1 cellular context compared by ENCODE assay signal in the genomic region with DNA sequence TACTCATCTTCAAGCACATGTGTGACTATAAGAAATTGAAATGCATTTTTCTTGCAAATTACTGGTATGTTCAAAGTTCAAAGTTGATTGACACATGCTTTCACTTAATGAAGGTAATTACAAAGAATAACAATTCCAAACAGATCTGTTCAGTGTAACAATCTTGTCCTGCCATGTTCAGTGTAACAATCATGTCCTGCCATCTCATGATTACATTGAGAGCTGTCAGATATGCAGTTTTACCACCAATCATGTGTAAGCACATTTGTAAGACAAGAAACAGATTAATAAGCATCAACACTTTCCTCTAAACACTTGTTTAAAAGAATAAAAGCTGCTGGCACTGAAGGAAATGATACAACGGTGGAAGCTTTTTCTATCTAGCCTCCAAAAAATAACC.
TF ChIP-seq lines count a peak whose summit lies in the region.

No MANE protein-coding gene starts in this region.

TF ChIP-seq in GM23338, 12 proteins besides CTCF, POLR2A, EP300 and RAD21 (continued from another document):
- TF ChIP-seq, protein P1, sequence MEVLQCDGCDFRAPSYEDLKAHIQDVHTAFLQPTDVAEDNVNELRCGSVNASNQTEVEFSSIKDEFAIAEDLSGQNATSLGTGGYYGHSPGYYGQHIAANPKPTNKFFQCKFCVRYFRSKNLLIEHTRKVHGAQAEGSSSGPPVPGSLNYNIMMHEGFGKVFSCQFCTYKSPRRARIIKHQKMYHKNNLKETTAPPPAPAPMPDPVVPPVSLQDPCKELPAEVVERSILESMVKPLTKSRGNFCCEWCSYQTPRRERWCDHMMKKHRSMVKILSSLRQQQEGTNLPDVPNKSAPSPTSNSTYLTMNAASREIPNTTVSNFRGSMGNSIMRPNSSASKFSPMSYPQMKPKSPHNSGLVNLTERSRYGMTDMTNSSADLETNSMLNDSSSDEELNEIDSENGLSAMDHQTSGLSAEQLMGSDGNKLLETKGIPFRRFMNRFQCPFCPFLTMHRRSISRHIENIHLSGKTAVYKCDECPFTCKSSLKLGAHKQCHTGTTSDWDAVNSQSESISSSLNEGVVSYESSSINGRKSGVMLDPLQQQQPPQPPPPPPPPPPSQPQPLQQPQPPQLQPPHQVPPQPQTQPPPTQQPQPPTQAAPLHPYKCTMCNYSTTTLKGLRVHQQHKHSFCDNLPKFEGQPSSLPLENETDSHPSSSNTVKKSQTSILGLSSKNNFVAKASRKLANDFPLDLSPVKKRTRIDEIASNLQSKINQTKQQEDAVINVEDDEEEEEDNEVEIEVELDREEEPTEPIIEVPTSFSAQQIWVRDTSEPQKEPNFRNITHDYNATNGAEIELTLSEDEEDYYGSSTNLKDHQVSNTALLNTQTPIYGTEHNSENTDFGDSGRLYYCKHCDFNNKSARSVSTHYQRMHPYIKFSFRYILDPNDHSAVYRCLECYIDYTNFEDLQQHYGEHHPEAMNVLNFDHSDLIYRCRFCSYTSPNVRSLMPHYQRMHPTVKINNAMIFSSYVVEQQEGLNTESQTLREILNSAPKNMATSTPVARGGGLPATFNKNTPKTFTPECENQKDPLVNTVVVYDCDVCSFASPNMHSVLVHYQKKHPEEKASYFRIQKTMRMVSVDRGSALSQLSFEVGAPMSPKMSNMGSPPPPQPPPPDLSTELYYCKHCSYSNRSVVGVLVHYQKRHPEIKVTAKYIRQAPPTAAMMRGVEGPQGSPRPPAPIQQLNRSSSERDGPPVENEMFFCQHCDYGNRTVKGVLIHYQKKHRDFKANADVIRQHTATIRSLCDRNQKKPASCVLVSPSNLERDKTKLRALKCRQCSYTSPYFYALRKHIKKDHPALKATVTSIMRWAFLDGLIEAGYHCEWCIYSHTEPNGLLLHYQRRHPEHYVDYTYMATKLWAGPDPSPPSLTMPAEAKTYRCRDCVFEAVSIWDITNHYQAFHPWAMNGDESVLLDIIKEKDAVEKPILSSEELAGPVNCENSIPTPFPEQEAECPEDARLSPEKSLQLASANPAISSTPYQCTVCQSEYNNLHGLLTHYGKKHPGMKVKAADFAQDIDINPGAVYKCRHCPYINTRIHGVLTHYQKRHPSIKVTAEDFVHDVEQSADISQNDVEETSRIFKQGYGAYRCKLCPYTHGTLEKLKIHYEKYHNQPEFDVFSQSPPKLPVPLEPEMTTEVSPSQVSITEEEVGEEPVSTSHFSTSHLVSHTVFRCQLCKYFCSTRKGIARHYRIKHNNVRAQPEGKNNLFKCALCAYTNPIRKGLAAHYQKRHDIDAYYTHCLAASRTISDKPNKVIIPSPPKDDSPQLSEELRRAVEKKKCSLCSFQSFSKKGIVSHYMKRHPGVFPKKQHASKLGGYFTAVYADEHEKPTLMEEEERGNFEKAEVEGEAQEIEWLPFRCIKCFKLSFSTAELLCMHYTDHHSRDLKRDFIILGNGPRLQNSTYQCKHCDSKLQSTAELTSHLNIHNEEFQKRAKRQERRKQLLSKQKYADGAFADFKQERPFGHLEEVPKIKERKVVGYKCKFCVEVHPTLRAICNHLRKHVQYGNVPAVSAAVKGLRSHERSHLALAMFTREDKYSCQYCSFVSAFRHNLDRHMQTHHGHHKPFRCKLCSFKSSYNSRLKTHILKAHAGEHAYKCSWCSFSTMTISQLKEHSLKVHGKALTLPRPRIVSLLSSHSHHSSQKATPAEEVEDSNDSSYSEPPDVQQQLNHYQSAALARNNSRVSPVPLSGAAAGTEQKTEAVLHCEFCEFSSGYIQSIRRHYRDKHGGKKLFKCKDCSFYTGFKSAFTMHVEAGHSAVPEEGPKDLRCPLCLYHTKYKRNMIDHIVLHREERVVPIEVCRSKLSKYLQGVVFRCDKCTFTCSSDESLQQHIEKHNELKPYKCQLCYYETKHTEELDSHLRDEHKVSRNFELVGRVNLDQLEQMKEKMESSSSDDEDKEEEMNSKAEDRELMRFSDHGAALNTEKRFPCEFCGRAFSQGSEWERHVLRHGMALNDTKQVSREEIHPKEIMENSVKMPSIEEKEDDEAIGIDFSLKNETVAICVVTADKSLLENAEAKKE (CRISPR knock-in tag; IDR thresholded peaks at IDR 0.05) = no peak
- TF ChIP-seq JUNB (IDR thresholded peaks at IDR 0.05; ENCODE audit: unreplicated experiment) (no peak), ZNF114 (CRISPR knock-in tag; IDR thresholded peaks at IDR 0.05) (no peak), EZH2phosphoT487 (IDR thresholded peaks at IDR 0.05; ENCODE audit: unreplicated experiment) (no peak), STAT1 (IDR thresholded peaks at IDR 0.05; ENCODE audit: unreplicated experiment) (no peak), ZNF331 (CRISPR knock-in tag; IDR thresholded peaks at IDR 0.05; ENCODE audit: low read depth) (no peak), EZH2 (IDR thresholded peaks at IDR 0.05; ENCODE audit: low read depth, unreplicated experiment) (no peak), CREB1 (CRISPR knock-in tag; IDR thresholded peaks at IDR 0.05; ENCODE audit: low read depth) (no peak)
- TF ChIP-seq, protein P2, sequence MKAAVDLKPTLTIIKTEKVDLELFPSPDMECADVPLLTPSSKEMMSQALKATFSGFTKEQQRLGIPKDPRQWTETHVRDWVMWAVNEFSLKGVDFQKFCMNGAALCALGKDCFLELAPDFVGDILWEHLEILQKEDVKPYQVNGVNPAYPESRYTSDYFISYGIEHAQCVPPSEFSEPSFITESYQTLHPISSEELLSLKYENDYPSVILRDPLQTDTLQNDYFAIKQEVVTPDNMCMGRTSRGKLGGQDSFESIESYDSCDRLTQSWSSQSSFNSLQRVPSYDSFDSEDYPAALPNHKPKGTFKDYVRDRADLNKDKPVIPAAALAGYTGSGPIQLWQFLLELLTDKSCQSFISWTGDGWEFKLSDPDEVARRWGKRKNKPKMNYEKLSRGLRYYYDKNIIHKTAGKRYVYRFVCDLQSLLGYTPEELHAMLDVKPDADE (IDR thresholded peaks at IDR 0.05) = no peak
- TF ChIP-seq, protein P3, sequence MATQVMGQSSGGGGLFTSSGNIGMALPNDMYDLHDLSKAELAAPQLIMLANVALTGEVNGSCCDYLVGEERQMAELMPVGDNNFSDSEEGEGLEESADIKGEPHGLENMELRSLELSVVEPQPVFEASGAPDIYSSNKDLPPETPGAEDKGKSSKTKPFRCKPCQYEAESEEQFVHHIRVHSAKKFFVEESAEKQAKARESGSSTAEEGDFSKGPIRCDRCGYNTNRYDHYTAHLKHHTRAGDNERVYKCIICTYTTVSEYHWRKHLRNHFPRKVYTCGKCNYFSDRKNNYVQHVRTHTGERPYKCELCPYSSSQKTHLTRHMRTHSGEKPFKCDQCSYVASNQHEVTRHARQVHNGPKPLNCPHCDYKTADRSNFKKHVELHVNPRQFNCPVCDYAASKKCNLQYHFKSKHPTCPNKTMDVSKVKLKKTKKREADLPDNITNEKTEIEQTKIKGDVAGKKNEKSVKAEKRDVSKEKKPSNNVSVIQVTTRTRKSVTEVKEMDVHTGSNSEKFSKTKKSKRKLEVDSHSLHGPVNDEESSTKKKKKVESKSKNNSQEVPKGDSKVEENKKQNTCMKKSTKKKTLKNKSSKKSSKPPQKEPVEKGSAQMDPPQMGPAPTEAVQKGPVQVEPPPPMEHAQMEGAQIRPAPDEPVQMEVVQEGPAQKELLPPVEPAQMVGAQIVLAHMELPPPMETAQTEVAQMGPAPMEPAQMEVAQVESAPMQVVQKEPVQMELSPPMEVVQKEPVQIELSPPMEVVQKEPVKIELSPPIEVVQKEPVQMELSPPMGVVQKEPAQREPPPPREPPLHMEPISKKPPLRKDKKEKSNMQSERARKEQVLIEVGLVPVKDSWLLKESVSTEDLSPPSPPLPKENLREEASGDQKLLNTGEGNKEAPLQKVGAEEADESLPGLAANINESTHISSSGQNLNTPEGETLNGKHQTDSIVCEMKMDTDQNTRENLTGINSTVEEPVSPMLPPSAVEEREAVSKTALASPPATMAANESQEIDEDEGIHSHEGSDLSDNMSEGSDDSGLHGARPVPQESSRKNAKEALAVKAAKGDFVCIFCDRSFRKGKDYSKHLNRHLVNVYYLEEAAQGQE (IDR thresholded peaks at IDR 0.05; ENCODE audit: unreplicated experiment) = no peak
